ENCODE assay signal across 8 cellular contexts in the genomic region with DNA sequence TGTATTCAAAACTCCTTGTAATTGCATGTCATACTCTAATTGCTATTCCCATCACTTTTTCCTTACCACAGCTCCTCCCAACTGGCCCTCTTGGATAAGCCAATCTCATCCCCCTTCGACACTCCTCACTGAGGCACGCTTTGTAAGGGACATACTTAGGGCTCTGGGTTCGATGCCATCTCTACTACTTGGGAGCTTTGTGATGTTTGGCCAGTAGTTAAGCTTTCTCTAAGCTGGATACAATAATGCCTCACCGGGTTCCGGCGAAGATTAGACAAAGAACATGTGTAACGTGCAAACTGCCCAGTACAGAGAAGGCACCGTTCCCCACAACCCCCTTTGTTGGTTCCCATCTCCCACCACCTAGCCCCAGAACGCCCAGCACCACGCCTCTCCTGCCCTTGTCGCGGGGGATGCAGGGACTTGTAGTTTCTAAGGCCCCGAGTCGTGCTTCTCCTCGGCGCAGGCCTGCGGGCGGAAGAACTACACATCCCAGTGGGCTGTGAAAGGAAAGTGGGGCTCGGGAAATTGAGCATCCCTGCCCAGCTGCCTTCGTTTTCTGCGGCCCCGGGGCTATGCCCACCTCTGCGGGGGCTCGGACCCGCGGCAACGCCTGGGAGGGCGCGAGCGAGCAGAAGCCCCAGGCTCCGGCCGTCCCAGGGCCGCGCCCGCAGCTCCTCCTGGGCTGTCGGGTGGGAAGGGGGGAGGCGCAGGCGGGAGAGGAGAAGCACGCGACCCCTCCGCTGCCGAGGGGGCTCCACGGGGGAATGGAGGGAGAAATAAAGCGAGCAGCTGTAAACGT.
A peak's percentile ranks its signal among the peaks of the same experiment; 100 is the strongest.
DNase-seq lines count a peak whose midpoint lies in the region; ATAC-seq and TF ChIP-seq lines count a peak whose summit lies in the region.

No MANE protein-coding gene starts in this region.

- H3K36me3 ChIP-seq in OCI-LY1 (ENCODE audit: insufficient read depth, low read length): no peaks in the 10 kb centered on the region

- peak overlapping the region; percentile 85 for H3K9ac ChIP-seq in OCI-LY1 (ENCODE audit: low read length)

- H3K4me2 ChIP-seq in OCI-LY1 (ENCODE audit: low read length): peak overlapping the region; percentile 83

- peak overlapping the region; percentile 17 for H3K27ac ChIP-seq in OCI-LY1 (ENCODE audit: low read depth, low read length, poor library complexity, severe bottlenecking)

- ATAC-seq in GM21529 (IDR thresholded peaks at IDR 0.05; ENCODE audit: unreplicated experiment): peak; percentile 85

- TF ChIP-seq CTCF in OCI-LY1 (IDR thresholded peaks at IDR 0.05; ENCODE audit: low read length): no peak

- no peaks in the 10 kb centered on the region for H3K9me2 ChIP-seq in OCI-LY1 (ENCODE audit: low read depth, low read length)

- no peaks in the 10 kb centered on the region for H3K79me2 ChIP-seq in OCI-LY1 (ENCODE audit: insufficient read depth, low read length)

- no peaks in the 10 kb centered on the region for H3K9me3 ChIP-seq in OCI-LY1 (ENCODE audit: low read length)

- no peak overlapping the region for H2AFZ ChIP-seq in OCI-LY1 (ENCODE audit: low read length)

- DNase-seq in DMS 273 treated with DMSO at 0.1 percent for 48 hours (lab: John Stamatoyannopoulos, UW) (peak; percentile 81), HuH-7.5 (ENCODE audit: low spot score) (peak; percentile 72), epidermal melanocyte (ENCODE audit: insufficient read length, low spot score) (peak; percentile 62), middle frontal gyrus (ENCODE audit: extremely low spot score, low spot score) (peak; percentile 89)
- DNase-seq in activated CD8-positive, alpha-beta memory T cell treated with anti-CD3 and anti-CD28 coated beads, Interleukin-2, amount 50 U/mL, for 48 hours: peak; percentile 90
- DNase-seq in stimulated activated CD8-positive, alpha-beta memory T cell treated with anti-CD3 and anti-CD28 coated beads, Interleukin-15, amount 100 ng/mL, for 48 hours (ENCODE audit: low read depth in 2 of 2): peak; percentile 82 to 85

- no peaks in the 10 kb centered on the region for H4K20me1 ChIP-seq in OCI-LY1 (ENCODE audit: insufficient read depth, low read length)

- peaks cover 6% of the 10 kb centered on the region; the same call in 1 of the 2 replicates for H3K27me3 ChIP-seq in OCI-LY1 (ENCODE audit: insufficient read depth, low read length)

- peak overlapping the region; percentile 82 for H3K4me3 ChIP-seq in OCI-LY1 (ENCODE audit: low read depth, low read length, poor library complexity, severe bottlenecking)

- H3K4me1 ChIP-seq in OCI-LY1 (ENCODE audit: insufficient read depth, low read length, severe bottlenecking): peaks cover 22% of the 10 kb centered on the region

- H3F3A ChIP-seq in OCI-LY1 (ENCODE audit: insufficient read depth, low read length): no peaks in the 10 kb centered on the region

Comparison
In these comparisons a context has a peak if more than half of its experiments do, and no peak if none do; other contexts are left out.
1. Peak in every context shown above with its lines: DNase-seq, ATAC-seq, H3K4me3 ChIP-seq and H3K27ac ChIP-seq.